16 cellular contexts compared by ENCODE assay signal in genomic region chr7:47743898-47744612, GRCh38.
DNase-seq lines count a peak whose midpoint lies in the region; ATAC-seq, FAIRE-seq and TF ChIP-seq lines count a peak whose summit lies in the region.
"Had no signal": no experiment of that assay in that cellular context is flagged by ENCODE, and none has a peak within 500 bp of the region (broad histone marks: within the 10 kb centered on the region; RNA-seq: fewer than 3 reads in every experiment).

No MANE protein-coding gene starts in this region.

- H3K27ac ChIP-seq in H9 (ENCODE audit: insufficient read length, low read depth, low read length): no peak overlapping the region

- no peak overlapping the region for H2AK5ac ChIP-seq in H9 (ENCODE audit: insufficient read length, low read length)

- no peaks in the 10 kb centered on the region for H3K79me2 ChIP-seq in H9 (ENCODE audit: insufficient read depth, low read length)

- H3K23me2 ChIP-seq in H9 (ENCODE audit: insufficient read length, low read depth, low read length, poor library complexity, severe bottlenecking): no peaks in the 10 kb centered on the region

- intact Hi-C loops in sciatic nerve (cut with DNase I): no loop called here

- H3K23ac ChIP-seq in H9 (ENCODE audit: insufficient read length, low read depth, low read length): no peak overlapping the region

- no peak overlapping the region for H3K4me3 Mint-ChIP-seq in H9
- H3K4me3 Mint-ChIP-seq: stimulated activated naive CD8-positive, alpha-beta T cell treated with anti-CD3 and anti-CD28 coated beads, Interleukin-15, Interleukin-2, amounts not matched to agents 100 ng/mL and 50 ng/mL, for 24 hours had no signal

- ATAC-seq in sciatic nerve: peak; percentile 62
- ATAC-seq in GM18867 (IDR thresholded peaks at IDR 0.05; ENCODE audit: unreplicated experiment): no peak
- ATAC-seq in HG03139 (IDR thresholded peaks at IDR 0.05; ENCODE audit: unreplicated experiment): no peak
- no peak for ATAC-seq in HG03439 (IDR thresholded peaks at IDR 0.05; ENCODE audit: unreplicated experiment)

- no peak overlapping the region; the same call in 1 of the 2 replicates for H3K14ac ChIP-seq in H9 (ENCODE audit: insufficient read depth, low read length)

- H3K9me3 Mint-ChIP-seq in H9: no peaks in the 10 kb centered on the region
- H3K9me3 Mint-ChIP-seq: stimulated activated naive CD8-positive, alpha-beta T cell treated with anti-CD3 and anti-CD28 coated beads, Interleukin-15, Interleukin-2, amounts not matched to agents 100 ng/mL and 50 ng/mL, for 24 hours had no signal

- H3K9me3 ChIP-seq in H9 (ENCODE audit: control insufficient read depth, low read depth, low read length): no peaks in the 10 kb centered on the region

- H3K56ac ChIP-seq in H9 (ENCODE audit: insufficient read length, low read depth, low read length): no peak overlapping the region

- H3K4me1 Mint-ChIP-seq in H9: peaks cover 18 to 19% of the 10 kb centered on the region in 2 experiments

- H4K8ac ChIP-seq in H9 (replicated peaks; ENCODE audit: insufficient read length, low read depth, low read length): no peak overlapping the region

- FAIRE-seq in islet of Langerhans (lab: Jason Lieb, UNC): peak; percentile 5
- FAIRE-seq: bronchial epithelial cell had no signal

- no peaks in the 10 kb centered on the region for H4K20me1 ChIP-seq in H9 (ENCODE audit: control insufficient read depth, insufficient read depth, insufficient read length)

- H3K79me1 ChIP-seq in H9 (ENCODE audit: insufficient read depth, low read depth, low read length, poor library complexity, severe bottlenecking): no peaks in the 10 kb centered on the region

- peaks cover 8% of the 10 kb centered on the region for H3K27me3 Mint-ChIP-seq in H9 (ENCODE audit: low read depth)

- no peak overlapping the region for H3K4ac ChIP-seq in H9 (ENCODE audit: low read depth, low read length)

- H3K4me2 ChIP-seq in H9 (ENCODE audit: insufficient read depth, insufficient read length, low read length): peak overlapping the region; percentile 44

- H3K9ac ChIP-seq in H9 (ENCODE audit: extremely low read depth, insufficient read length, low read length): no peak overlapping the region

- 0 out of 7 replicates have a peak overlapping the region, but pooled peaks of 1 of the 3 experiments have one; percentile 50 for H3K27ac Mint-ChIP-seq in H9
- H3K27ac Mint-ChIP-seq: stimulated activated naive CD8-positive, alpha-beta T cell treated with anti-CD3 and anti-CD28 coated beads, Interleukin-15, Interleukin-2, amounts not matched to agents 100 ng/mL and 50 ng/mL, for 24 hours had no signal

- H2BK5ac ChIP-seq in H9 (ENCODE audit: insufficient read length, low read length): no peak overlapping the region

- H3K36me3 Mint-ChIP-seq in H9 (ENCODE audit: insufficient read depth in 1 of 3, low read depth in 3 of 3): no peaks in the 10 kb centered on the region

- no peak overlapping the region for H2BK20ac ChIP-seq in H9 (ENCODE audit: low read depth, low read length, poor library complexity, severe bottlenecking)

- no peak overlapping the region for H2AFZ ChIP-seq in H9 (ENCODE audit: low read length)

- DNase-seq in H9 (peak; percentile 77), astrocyte of the hippocampus (ENCODE audit: low read depth, low spot score) (peak; percentile 34), sciatic nerve (ENCODE audit: low spot score) (no peak), G401 (ENCODE audit: low spot score) (no peak)
- DNase-seq: activated naive CD4-positive, alpha-beta T cell; DMS 273 treated with DMSO at 0.1 percent for 48 hours; glutamatergic neuron; KG1; NCI-H1436; OCI-M1 had no signal

- H3K27me3 ChIP-seq in H9 (ENCODE audit: insufficient read depth, low read length): no peaks in the 10 kb centered on the region

- whole genome bisulfite sequencing in H9 (ENCODE audit: extremely low coverage, insufficient read length, low lambda C conversion rate): no CpG with 5 or more reads among the region's 26 CpGs

- H3T11ph ChIP-seq in H9 (ENCODE audit: low read length): no peak overlapping the region

- H3K18ac ChIP-seq in H9 (ENCODE audit: insufficient read length, low read depth, low read length): no peak overlapping the region

- H2BK12ac ChIP-seq in H9 (ENCODE audit: insufficient read length, low read depth, low read length): no peak overlapping the region

- no peak overlapping the region for H4K5ac ChIP-seq in H9 (ENCODE audit: insufficient read length, low read depth, low read length)

- no peak overlapping the region for H2BK120ac ChIP-seq in H9 (ENCODE audit: low read depth, low read length, poor library complexity, severe bottlenecking)

- no peak overlapping the region for H2BK15ac ChIP-seq in H9 (ENCODE audit: low read depth, low read length)

- no peaks in the 10 kb centered on the region; the same call in 1 of the 2 replicates for H3K4me1 ChIP-seq in H9 (ENCODE audit: insufficient read depth, low read length)

- TF ChIP-seq CTCF in H9 (conservative IDR thresholded peaks at IDR 0.05): no peak

- in situ Hi-C loops in G401 (cut with HindIII; ENCODE audit: low sequenced_read_pairs): loop anchor here (5.0 kb wide), 1 partner anchor 53 kb away; no protein-coding TSS in a partner anchor

- no peak overlapping the region for H4K91ac ChIP-seq in H9 (ENCODE audit: insufficient read length, low read depth, low read length)

Comparison
In these comparisons a context has a peak if more than half of its experiments do, and no peak if none do; other contexts are left out.
1. DNase-seq: peak in H9 (single experiment) and astrocyte of the hippocampus (single experiment); none in sciatic nerve (single experiment) and G401 (single experiment).